In the genomic region with DNA sequence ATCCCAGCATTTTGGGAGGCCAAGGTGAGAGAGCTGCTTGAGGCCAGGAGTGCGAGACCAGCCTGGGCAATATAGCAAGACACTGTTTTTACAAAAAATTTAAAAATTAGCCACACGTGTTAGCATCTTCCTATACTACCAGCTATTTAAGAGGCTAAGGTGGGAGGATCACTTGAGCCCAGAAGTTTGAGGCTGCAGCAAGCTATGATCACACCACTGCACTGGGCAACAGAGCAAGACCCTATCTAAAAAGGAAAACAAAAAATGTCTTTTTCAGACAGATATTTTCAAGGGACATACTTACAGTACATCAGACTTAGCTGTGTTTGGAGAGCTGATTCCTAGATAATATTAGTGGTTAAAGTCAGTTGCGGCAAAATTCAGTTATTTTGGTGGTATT, we compare ENCODE assay signal across 25 cellular contexts.
DNase-seq lines count a peak whose midpoint lies in the region; ATAC-seq, FAIRE-seq and TF ChIP-seq lines count a peak whose summit lies in the region.
"Had no signal": no experiment of that assay in that cellular context is flagged by ENCODE, and none has a peak within 500 bp of the region (broad histone marks: within the 10 kb centered on the region; RNA-seq: fewer than 3 reads in every experiment).

No MANE protein-coding gene starts in this region.

- H3K27ac ChIP-seq in HEK293 (ENCODE audit: extremely low read depth, low read depth, low read length) = no peak overlapping the region
- peak overlapping the region; percentile 63 for H3K27ac ChIP-seq in PC-3 (ENCODE audit: low read length)
- no peak overlapping the region for H3K27ac ChIP-seq in endothelial cell of umbilical vein (ENCODE audit: insufficient read depth, low read depth, low read length)
- H3K27ac ChIP-seq: BLaER1 had no signal

- no peak for DNase-seq in PC-3
- DNase-seq in endothelial cell of umbilical vein (ENCODE audit: low read depth, low spot score) = no peak
- no peak for DNase-seq in stimulated activated CD4-positive, alpha-beta T cell treated with anti-CD3 and anti-CD28 coated beads, Interleukin-2, amount 100 ng/mL, for 48 hours
- DNase-seq: 8988T; ACHN; BE2C; C1 segment of cervical spinal cord; CD4-positive, alpha-beta memory T cell; CD4-positive, CD25-positive, alpha-beta regulatory T cell; CD8-positive, alpha-beta memory T cell; COR-L47; DMS 273 treated with DMSO at 0.1 percent for 48 hours; DMS153; DMS53; DMS79; DND-41; EL; GDM1 had no signal

- intact Hi-C loops in PC-3 (cut with micrococcal nuclease) = no loop called here
- intact Hi-C loops in endothelial cell of umbilical vein (cut with micrococcal nuclease) = no loop called here

- H4K20me1 ChIP-seq in PC-3 (ENCODE audit: low read length) = no peaks in the 10 kb centered on the region
- no peaks in the 10 kb centered on the region for H4K20me1 ChIP-seq in endothelial cell of umbilical vein (replicated peaks; ENCODE audit: control insufficient read depth, extremely low read depth, insufficient read depth, low read length)
- H4K20me1 ChIP-seq: BLaER1 had no signal

- CTCF ChIA-PET in HEK293 (lab: Yijun Ruan, JAX) (interaction anchor here (1.7 kb wide), 1 partner anchor 276 kb away, joined by 4 read pairs; no protein-coding TSS in a partner anchor), PC-3 (lab: Charles Lee) (no interaction called here), endothelial cell of umbilical vein (lab: Charles Lee) (interaction anchor here (0.8 to 1.7 kb wide), 2 partner anchors 257 to 275 kb away, joined by 3 to 5 read pairs; no protein-coding TSS in a partner anchor)

- no peaks in the 10 kb centered on the region for H3K9me1 ChIP-seq in endothelial cell of umbilical vein (replicated peaks; ENCODE audit: control insufficient read depth, extremely low read depth, insufficient read depth, low read length)

- H3K36me3 ChIP-seq in HEK293 (ENCODE audit: control insufficient read depth in 2 of 2, insufficient read depth in 1 of 2, low read length in 2 of 2) (peaks cover 0 to 22% of the 10 kb centered on the region in 2 experiments; a peak in 2 of 3 replicates), PC-3 (ENCODE audit: low read depth, low read length) (no peaks in the 10 kb centered on the region), endothelial cell of umbilical vein (ENCODE audit: control insufficient read depth in 2 of 2, extremely low read depth in 1 of 2, insufficient read depth in 2 of 2, low read length in 2 of 2) (no peaks in the 10 kb centered on the region)

- H3K27me3 ChIP-seq in PC-3 (ENCODE audit: low read length) = no peaks in the 10 kb centered on the region
- H3K27me3 ChIP-seq in endothelial cell of umbilical vein (ENCODE audit: control insufficient read depth in 2 of 2, insufficient read depth in 2 of 2, low read length in 2 of 2) = no peaks in the 10 kb centered on the region
- H3K27me3 ChIP-seq: BE2C, BLaER1 had no signal

- dilution Hi-C loops in endothelial cell of umbilical vein (cut with MboI; ENCODE audit: extremely low pct_ligation_motif_present, low sequenced_read_pairs) = no loop called here

- H3K4me1 ChIP-seq in HEK293 (ENCODE audit: control insufficient read depth, insufficient read depth, low read length) (no peaks in the 10 kb centered on the region), PC-3 (ENCODE audit: insufficient read depth, low read length) (peaks cover 34% of the 10 kb centered on the region), endothelial cell of umbilical vein (ENCODE audit: control insufficient read depth, extremely low read depth, insufficient read depth, low read length) (no peaks in the 10 kb centered on the region)
- H3K4me1 ChIP-seq: BE2C, BLaER1 had no signal

- H3F3A ChIP-seq in PC-3 (ENCODE audit: low read length, unreplicated experiment) = no peaks in the 10 kb centered on the region

- H3K9me3 ChIP-seq in HEK293 (ENCODE audit: control insufficient read depth, insufficient read depth, low read depth, low read length) = no peaks in the 10 kb centered on the region
- H3K9me3 ChIP-seq in PC-3 (ENCODE audit: low read length) = no peaks in the 10 kb centered on the region
- no peaks in the 10 kb centered on the region for H3K9me3 ChIP-seq in endothelial cell of umbilical vein (replicated peaks; ENCODE audit: control insufficient read depth, insufficient read depth, low read length)
- H3K9me3 ChIP-seq: BE2C, BLaER1 had no signal

- H3K4me2 ChIP-seq in PC-3 (ENCODE audit: low read length) = 0 out of 2 replicates have a peak overlapping the region, but pooled peaks have one; percentile 1
- no peak overlapping the region for H3K4me2 ChIP-seq in endothelial cell of umbilical vein (ENCODE audit: insufficient read depth, low read length)
- H3K4me2 ChIP-seq: BLaER1 had no signal

- H3K4me3 ChIP-seq in HEK293 (ENCODE audit: low read depth, low read length) (no peak overlapping the region), PC-3 (ENCODE audit: low read length) (no peak overlapping the region), endothelial cell of umbilical vein (replicated peaks in 1 of 3; ENCODE audit: insufficient read depth in 1 of 3, low read depth in 1 of 3, low read length in 3 of 3) (no peak overlapping the region)
- H3K4me3 ChIP-seq: BLaER1, GM12878 had no signal

- no peaks in the 10 kb centered on the region for H3K9me2 ChIP-seq in PC-3 (replicated peaks; ENCODE audit: low read length)

- H3K9ac ChIP-seq in PC-3 (ENCODE audit: low read length) (peak overlapping the region; percentile 11; the same call in 1 of the 2 replicates), endothelial cell of umbilical vein (replicated peaks; ENCODE audit: extremely low read depth, insufficient read depth, low read length) (no peak overlapping the region)
- H3K9ac ChIP-seq: BLaER1 had no signal

- BruUV-seq in PC-3 (replicated peaks; lab: Mats Ljungman, UMichigan) (no TSS peak), endothelial cell of umbilical vein (replicated peaks; lab: Mats Ljungman, UMichigan) (no TSS peak)

- H2AFZ ChIP-seq in PC-3 (ENCODE audit: low read length) (no peak overlapping the region), endothelial cell of umbilical vein (ENCODE audit: low read depth, low read length) (no peak overlapping the region)

- no peak for TF ChIP-seq CTCF in HEK293 (tag by site-specific recombination; IDR thresholded peaks at IDR 0.05)
- no peak for TF ChIP-seq CTCF in PC-3 (conservative IDR thresholded peaks at IDR 0.05; ENCODE audit: low read depth, low read length)
- TF ChIP-seq CTCF in endothelial cell of umbilical vein (IDR thresholded peaks at IDR 0.05; ENCODE audit: extremely low read depth in 1 of 2, insufficient read depth in 1 of 2, low read depth in 1 of 2, low read length in 2 of 2) = no peak

- TF ChIP-seq POLR2A in endothelial cell of umbilical vein (IDR thresholded peaks at IDR 0.05; ENCODE audit: low read depth, low read length) = no peak

- ATAC-seq in PC-3 = no peak
- no peak for ATAC-seq in HG02610 (IDR thresholded peaks at IDR 0.05; ENCODE audit: unreplicated experiment)
- ATAC-seq: GM12878 had no signal

- H3K79me2 ChIP-seq in PC-3 (ENCODE audit: low read length) (no peaks in the 10 kb centered on the region), endothelial cell of umbilical vein (ENCODE audit: control insufficient read depth, insufficient read depth, low read length) (no peaks in the 10 kb centered on the region)

- FAIRE-seq in endothelial cell of umbilical vein (lab: Jason Lieb, UNC) = peak; percentile 18
- FAIRE-seq: A204.1, GM12878, GM12892, GM18507 had no signal

- POLR2A ChIA-PET in HEK293 (lab: Yijun Ruan, JAX) (no interaction called here), PC-3 (lab: Charles Lee; ENCODE audit: unreplicated experiment) (no interaction called here), endothelial cell of umbilical vein (lab: Charles Lee) (no interaction called here)

TF ChIP-seq in HEK293, 187 proteins besides CTCF, POLR2A, EP300 and RAD21:
- TF ChIP-seq ZNF146 (tag by site-specific recombination; IDR thresholded peaks at IDR 0.05) (no peak), ZBTB21 (tag by site-specific recombination; IDR thresholded peaks at IDR 0.05) (no peak), ZNF585B (tag by site-specific recombination; IDR thresholded peaks at IDR 0.05) (no peak), WT1 (tag by site-specific recombination; IDR thresholded peaks at IDR 0.05) (no peak), ZNF121 (tag by site-specific recombination; IDR thresholded peaks at IDR 0.05) (peak; percentile 69)

TF ChIP-seq in endothelial cell of umbilical vein, 7 proteins besides CTCF, POLR2A, EP300 and RAD21:
- TF ChIP-seq JUN (IDR thresholded peaks at IDR 0.05; ENCODE audit: borderline replicate concordance, insufficient read depth, insufficient read length, low read depth) = no peak
- TF ChIP-seq MYC (IDR thresholded peaks at IDR 0.05; ENCODE audit: low read depth, low read length) = no peak
- no peak for TF ChIP-seq POLR2AphosphoS5 (IDR thresholded peaks at IDR 0.05; ENCODE audit: insufficient read depth, low read depth, low read length)
- TF ChIP-seq FOS (IDR thresholded peaks at IDR 0.05; ENCODE audit: borderline replicate concordance, insufficient read depth, low read length) = no peak
- no peak for TF ChIP-seq MAX (IDR thresholded peaks at IDR 0.05; ENCODE audit: insufficient read depth, insufficient read length)
- TF ChIP-seq EZH2 (IDR thresholded peaks at IDR 0.05; ENCODE audit: borderline replicate concordance, low read depth, low read length, severe bottlenecking) = no peak
- TF ChIP-seq GATA2 (IDR thresholded peaks at IDR 0.05; ENCODE audit: insufficient read depth, insufficient read length, low read depth, low read length) = no peak
